ENCODE assay signal across 1 cellular context in the genomic region with DNA sequence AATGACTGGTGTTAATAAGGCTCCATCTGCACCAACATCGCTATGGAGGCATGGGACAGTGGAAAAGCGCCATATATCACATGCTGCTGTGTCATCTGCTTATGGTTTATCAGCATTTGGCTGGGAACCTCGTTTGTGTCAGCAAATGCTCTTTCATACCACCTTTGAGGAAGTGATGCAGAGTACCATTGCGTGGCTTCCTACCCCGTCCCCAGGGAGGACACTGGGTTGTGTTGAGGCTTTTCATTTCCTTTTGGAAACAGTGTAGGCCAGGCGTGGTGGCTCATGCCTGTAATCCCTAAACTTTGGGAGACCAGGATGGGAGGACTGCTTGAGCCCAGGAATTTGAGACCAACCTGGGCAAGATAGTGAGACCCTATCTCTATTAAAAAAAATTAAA.
TF ChIP-seq lines count a peak whose summit lies in the region.

No MANE protein-coding gene starts in this region.

TF ChIP-seq in HepG2, 621 proteins besides CTCF, POLR2A, EP300 and RAD21:
- no peak for TF ChIP-seq MTA3 (CRISPR knock-in tag; IDR thresholded peaks at IDR 0.05)
- TF ChIP-seq ZSCAN25 (CRISPR knock-in tag; IDR thresholded peaks at IDR 0.05) = no peak
- TF ChIP-seq NFE2 (CRISPR knock-in tag; IDR thresholded peaks at IDR 0.05) = no peak
